ENCODE assay signal across 1 cellular context in genomic region chr3:69013256-69014021, GRCh38.
TF ChIP-seq lines count a peak whose summit lies in the region.

TSS of gene EOGT (minus strand) at chr3:69013684. CDS start at chr3:69009846, 3,838 bp downstream.

TF ChIP-seq in HepG2, 621 proteins besides CTCF, POLR2A, EP300 and RAD21 (continued from another document and continues in another):
- peak; percentile 89 for TF ChIP-seq ZNF800 (CRISPR knock-in tag; IDR thresholded peaks at IDR 0.05)
- TF ChIP-seq SRY (CRISPR knock-in tag; IDR thresholded peaks at IDR 0.05): no peak; the same call in 1 of the 2 replicates
- TF ChIP-seq ZNF260 (CRISPR knock-in tag; IDR thresholded peaks at IDR 0.05; ENCODE audit: borderline replicate concordance, low read depth): 0 out of 2 replicates have a peak, but pooled peaks have one; percentile 43
- peak; percentile 83; the same call in 1 of the 2 replicates for TF ChIP-seq ERF (CRISPR knock-in tag; IDR thresholded peaks at IDR 0.05)
- TF ChIP-seq ZBTB34 (CRISPR knock-in tag; IDR thresholded peaks at IDR 0.05): 0 out of 2 replicates have a peak, but pooled peaks have one; percentile 13
- no peak for TF ChIP-seq TOE1 (CRISPR knock-in tag; IDR thresholded peaks at IDR 0.05)
- no peak for TF ChIP-seq NFYC (CRISPR knock-in tag; IDR thresholded peaks at IDR 0.05)
- peak; percentile 97 for TF ChIP-seq ZNF607 (CRISPR knock-in tag; IDR thresholded peaks at IDR 0.05; ENCODE audit: borderline replicate concordance)
- TF ChIP-seq CC2D1A (CRISPR knock-in tag; IDR thresholded peaks at IDR 0.05): no peak
- peak; percentile 85; the same call in 1 of the 2 replicates for TF ChIP-seq NAIF1 (CRISPR knock-in tag; IDR thresholded peaks at IDR 0.05; ENCODE audit: borderline replicate concordance)
- TF ChIP-seq ZNF235 (CRISPR knock-in tag; IDR thresholded peaks at IDR 0.05; ENCODE audit: borderline replicate concordance): peak; percentile 85; the same call in 1 of the 2 replicates
- TF ChIP-seq KDM1A (CRISPR knock-in tag; IDR thresholded peaks at IDR 0.05): no peak
- no peak for TF ChIP-seq THAP9 (CRISPR knock-in tag; IDR thresholded peaks at IDR 0.05; ENCODE audit: borderline replicate concordance)
- TF ChIP-seq MED8 (CRISPR knock-in tag; IDR thresholded peaks at IDR 0.05; ENCODE audit: insufficient replicate concordance): peak; percentile 88
- no peak for TF ChIP-seq ZNF891 (CRISPR knock-in tag; IDR thresholded peaks at IDR 0.05)
- TF ChIP-seq ZSCAN12 (CRISPR knock-in tag; IDR thresholded peaks at IDR 0.05): peak; percentile 61; the same call in 1 of the 2 replicates
- 0 out of 2 replicates have a peak, but pooled peaks have one; percentile 28 for TF ChIP-seq HNF1B (CRISPR knock-in tag; IDR thresholded peaks at IDR 0.05)
- peak; percentile 74; the same call in 1 of the 2 replicates for TF ChIP-seq DR1 (CRISPR knock-in tag; IDR thresholded peaks at IDR 0.05)
- TF ChIP-seq SMC3 (IDR thresholded peaks at IDR 0.05; ENCODE audit: low read length): no peak
- TF ChIP-seq AFF4 (CRISPR knock-in tag; IDR thresholded peaks at IDR 0.05): no peak
- TF ChIP-seq ZHX2 (IDR thresholded peaks at IDR 0.05; ENCODE audit: low read depth): no peak
- peak; percentile 54; the same call in 1 of the 2 replicates for TF ChIP-seq ZHX2 (CRISPR knock-in tag; IDR thresholded peaks at IDR 0.05; ENCODE audit: borderline replicate concordance)
- TF ChIP-seq ZNF674 (CRISPR knock-in tag; IDR thresholded peaks at IDR 0.05; ENCODE audit: low read depth): no peak; the same call in 1 of the 2 replicates
- TF ChIP-seq ZNF572 (CRISPR knock-in tag; IDR thresholded peaks at IDR 0.05): no peak
- no peak; the same call in 1 of the 2 replicates for TF ChIP-seq KDM4B (CRISPR knock-in tag; IDR thresholded peaks at IDR 0.05)
- peak; percentile 73 for TF ChIP-seq TAF1 (CRISPR knock-in tag; IDR thresholded peaks at IDR 0.05)
- peak in 1 of 2 experiments; percentile 36; a peak in 1 of 4 replicates for TF ChIP-seq ATF4 (CRISPR knock-in tag; IDR thresholded peaks at IDR 0.05)
- TF ChIP-seq SUZ12 (IDR thresholded peaks at IDR 0.05; ENCODE audit: low read depth, low read length): no peak
- TF ChIP-seq ZNF577 (CRISPR knock-in tag; IDR thresholded peaks at IDR 0.05; ENCODE audit: borderline replicate concordance, low read depth): no peak
- TF ChIP-seq TRIM24 (CRISPR knock-in tag; IDR thresholded peaks at IDR 0.05): no peak
- TF ChIP-seq CCAR2 (optimal IDR thresholded peaks at IDR 0.05; ENCODE audit: low read depth, low read length): no peak
- 0 out of 2 replicates have a peak, but pooled peaks have one; percentile 11 for TF ChIP-seq ELF4 (CRISPR knock-in tag; IDR thresholded peaks at IDR 0.05; ENCODE audit: borderline replicate concordance)
- peak; percentile 73; the same call in 1 of the 2 replicates for TF ChIP-seq ISX (CRISPR knock-in tag; conservative IDR thresholded peaks at IDR 0.05)
- TF ChIP-seq IKZF5 (CRISPR knock-in tag; IDR thresholded peaks at IDR 0.05): peak; percentile 44; the same call in 1 of the 2 replicates
- peak; percentile 26; the same call in 1 of the 2 replicates for TF ChIP-seq ZNF343 (CRISPR knock-in tag; IDR thresholded peaks at IDR 0.05)
- TF ChIP-seq ZNF136 (CRISPR knock-in tag; IDR thresholded peaks at IDR 0.05; ENCODE audit: low read depth): no peak
- peak; percentile 95 for TF ChIP-seq MAX (IDR thresholded peaks at IDR 0.05)
- no peak for TF ChIP-seq ZSCAN30 (CRISPR knock-in tag; IDR thresholded peaks at IDR 0.05)
- no peak; the same call in 1 of the 2 replicates for TF ChIP-seq ZNF558 (CRISPR knock-in tag; IDR thresholded peaks at IDR 0.05; ENCODE audit: borderline replicate concordance)
- TF ChIP-seq GTF3A (CRISPR knock-in tag; conservative IDR thresholded peaks at IDR 0.05): no peak
